ENCODE assay signal across 2 cellular contexts in genomic region chr2:85744055-85744454, GRCh38.
TF ChIP-seq lines count a peak whose summit lies in the region.

No MANE protein-coding gene starts in this region.

TF ChIP-seq in SK-N-SH treated with all-trans-retinoic acid at 6 μM for 48 hours, 23 proteins besides CTCF, POLR2A, EP300 and RAD21 (continued from another document):
- TF ChIP-seq, protein P1, sequence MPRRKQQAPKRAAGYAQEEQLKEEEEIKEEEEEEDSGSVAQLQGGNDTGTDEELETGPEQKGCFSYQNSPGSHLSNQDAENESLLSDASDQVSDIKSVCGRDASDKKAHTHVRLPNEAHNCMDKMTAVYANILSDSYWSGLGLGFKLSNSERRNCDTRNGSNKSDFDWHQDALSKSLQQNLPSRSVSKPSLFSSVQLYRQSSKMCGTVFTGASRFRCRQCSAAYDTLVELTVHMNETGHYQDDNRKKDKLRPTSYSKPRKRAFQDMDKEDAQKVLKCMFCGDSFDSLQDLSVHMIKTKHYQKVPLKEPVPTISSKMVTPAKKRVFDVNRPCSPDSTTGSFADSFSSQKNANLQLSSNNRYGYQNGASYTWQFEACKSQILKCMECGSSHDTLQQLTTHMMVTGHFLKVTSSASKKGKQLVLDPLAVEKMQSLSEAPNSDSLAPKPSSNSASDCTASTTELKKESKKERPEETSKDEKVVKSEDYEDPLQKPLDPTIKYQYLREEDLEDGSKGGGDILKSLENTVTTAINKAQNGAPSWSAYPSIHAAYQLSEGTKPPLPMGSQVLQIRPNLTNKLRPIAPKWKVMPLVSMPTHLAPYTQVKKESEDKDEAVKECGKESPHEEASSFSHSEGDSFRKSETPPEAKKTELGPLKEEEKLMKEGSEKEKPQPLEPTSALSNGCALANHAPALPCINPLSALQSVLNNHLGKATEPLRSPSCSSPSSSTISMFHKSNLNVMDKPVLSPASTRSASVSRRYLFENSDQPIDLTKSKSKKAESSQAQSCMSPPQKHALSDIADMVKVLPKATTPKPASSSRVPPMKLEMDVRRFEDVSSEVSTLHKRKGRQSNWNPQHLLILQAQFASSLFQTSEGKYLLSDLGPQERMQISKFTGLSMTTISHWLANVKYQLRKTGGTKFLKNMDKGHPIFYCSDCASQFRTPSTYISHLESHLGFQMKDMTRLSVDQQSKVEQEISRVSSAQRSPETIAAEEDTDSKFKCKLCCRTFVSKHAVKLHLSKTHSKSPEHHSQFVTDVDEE (CRISPR knock-in tag; IDR thresholded peaks at IDR 0.05) = no peak
- no peak for TF ChIP-seq ZFP3 (CRISPR knock-in tag; IDR thresholded peaks at IDR 0.05)
- TF ChIP-seq CSDC2 (CRISPR knock-in tag; IDR thresholded peaks at IDR 0.05) = no peak
- TF ChIP-seq ZNF565 (CRISPR knock-in tag; conservative IDR thresholded peaks at IDR 0.05; ENCODE audit: low read depth) = no peak
- no peak for TF ChIP-seq ARNTL (CRISPR knock-in tag; IDR thresholded peaks at IDR 0.05; ENCODE audit: borderline replicate concordance, low read depth)
- no peak for TF ChIP-seq ESRRG (CRISPR knock-in tag; IDR thresholded peaks at IDR 0.05)
- no peak for TF ChIP-seq ZNF70 (CRISPR knock-in tag; IDR thresholded peaks at IDR 0.05)
- no peak for TF ChIP-seq TOX (CRISPR knock-in tag; IDR thresholded peaks at IDR 0.05; ENCODE audit: borderline replicate concordance)
- TF ChIP-seq ISL1 (CRISPR knock-in tag; IDR thresholded peaks at IDR 0.05) = no peak

TF ChIP-seq in HepG2, 621 proteins besides CTCF, POLR2A, EP300 and RAD21 (continued from another document):
- TF ChIP-seq, protein P2, sequence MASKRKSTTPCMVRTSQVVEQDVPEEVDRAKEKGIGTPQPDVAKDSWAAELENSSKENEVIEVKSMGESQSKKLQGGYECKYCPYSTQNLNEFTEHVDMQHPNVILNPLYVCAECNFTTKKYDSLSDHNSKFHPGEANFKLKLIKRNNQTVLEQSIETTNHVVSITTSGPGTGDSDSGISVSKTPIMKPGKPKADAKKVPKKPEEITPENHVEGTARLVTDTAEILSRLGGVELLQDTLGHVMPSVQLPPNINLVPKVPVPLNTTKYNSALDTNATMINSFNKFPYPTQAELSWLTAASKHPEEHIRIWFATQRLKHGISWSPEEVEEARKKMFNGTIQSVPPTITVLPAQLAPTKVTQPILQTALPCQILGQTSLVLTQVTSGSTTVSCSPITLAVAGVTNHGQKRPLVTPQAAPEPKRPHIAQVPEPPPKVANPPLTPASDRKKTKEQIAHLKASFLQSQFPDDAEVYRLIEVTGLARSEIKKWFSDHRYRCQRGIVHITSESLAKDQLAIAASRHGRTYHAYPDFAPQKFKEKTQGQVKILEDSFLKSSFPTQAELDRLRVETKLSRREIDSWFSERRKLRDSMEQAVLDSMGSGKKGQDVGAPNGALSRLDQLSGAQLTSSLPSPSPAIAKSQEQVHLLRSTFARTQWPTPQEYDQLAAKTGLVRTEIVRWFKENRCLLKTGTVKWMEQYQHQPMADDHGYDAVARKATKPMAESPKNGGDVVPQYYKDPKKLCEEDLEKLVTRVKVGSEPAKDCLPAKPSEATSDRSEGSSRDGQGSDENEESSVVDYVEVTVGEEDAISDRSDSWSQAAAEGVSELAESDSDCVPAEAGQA (IDR thresholded peaks at IDR 0.05; ENCODE audit: low read depth) = no peak
- TF ChIP-seq, protein P2 (CRISPR knock-in tag; IDR thresholded peaks at IDR 0.05; ENCODE audit: borderline replicate concordance) = no peak
- no peak for TF ChIP-seq GMEB2 (CRISPR knock-in tag; IDR thresholded peaks at IDR 0.05; ENCODE audit: low read depth)
- TF ChIP-seq KLF9 (CRISPR knock-in tag; IDR thresholded peaks at IDR 0.05; ENCODE audit: low read depth) = no peak
- TF ChIP-seq ZNF17 (CRISPR knock-in tag; IDR thresholded peaks at IDR 0.05) = no peak
- no peak for TF ChIP-seq ZNF224 (CRISPR knock-in tag; IDR thresholded peaks at IDR 0.05)
